ENCODE assay signal across 1 cellular context in the genomic region with DNA sequence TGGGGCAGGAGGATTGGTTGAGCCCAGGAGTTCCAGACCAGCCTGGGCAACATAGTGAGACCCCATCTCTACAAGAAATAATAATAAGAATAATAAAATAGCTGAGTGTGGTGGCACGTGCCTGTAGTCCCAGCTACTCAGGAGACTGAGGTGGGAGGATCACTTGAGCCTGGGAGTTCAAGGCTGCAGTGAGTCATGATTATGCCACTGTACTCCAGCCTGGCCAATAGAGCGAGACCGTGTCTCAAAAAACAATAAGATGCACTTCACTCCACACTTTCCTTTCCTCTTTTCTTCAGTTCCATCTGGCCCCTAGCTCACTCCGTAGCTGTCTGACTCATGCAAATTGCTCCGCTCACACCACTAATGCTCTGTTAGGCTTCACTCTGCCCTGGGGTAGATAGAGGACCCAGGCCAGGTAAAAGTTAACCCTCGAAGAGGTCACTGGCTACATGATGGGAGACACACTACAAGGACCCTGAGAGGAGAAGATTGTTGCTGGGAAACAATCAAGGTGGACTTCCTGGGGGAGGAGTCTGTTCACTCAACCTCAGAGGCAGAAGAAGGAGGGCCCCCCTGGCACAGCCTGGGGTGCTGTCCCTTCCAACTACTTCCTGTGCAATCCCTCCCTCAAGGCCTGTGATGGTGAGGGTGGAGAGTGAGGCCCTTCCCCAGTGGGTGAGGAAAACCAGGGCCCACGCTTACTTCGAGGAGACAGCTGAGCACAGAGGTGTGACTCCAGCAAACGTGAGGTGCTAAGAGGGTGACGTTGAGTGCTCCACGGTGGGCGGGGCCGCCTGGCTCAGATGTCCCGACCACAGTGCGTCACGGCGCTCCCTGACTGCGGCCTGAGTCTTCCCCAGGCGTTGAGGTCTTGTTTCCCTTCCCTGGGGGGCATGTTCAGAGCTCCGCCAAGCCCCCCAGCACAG.
TF ChIP-seq lines count a peak whose summit lies in the region.

No MANE protein-coding gene starts in this region.

TF ChIP-seq in GM12878, 131 proteins besides CTCF, POLR2A, EP300 and RAD21 (continues in another document):
- TF ChIP-seq, protein P1, sequence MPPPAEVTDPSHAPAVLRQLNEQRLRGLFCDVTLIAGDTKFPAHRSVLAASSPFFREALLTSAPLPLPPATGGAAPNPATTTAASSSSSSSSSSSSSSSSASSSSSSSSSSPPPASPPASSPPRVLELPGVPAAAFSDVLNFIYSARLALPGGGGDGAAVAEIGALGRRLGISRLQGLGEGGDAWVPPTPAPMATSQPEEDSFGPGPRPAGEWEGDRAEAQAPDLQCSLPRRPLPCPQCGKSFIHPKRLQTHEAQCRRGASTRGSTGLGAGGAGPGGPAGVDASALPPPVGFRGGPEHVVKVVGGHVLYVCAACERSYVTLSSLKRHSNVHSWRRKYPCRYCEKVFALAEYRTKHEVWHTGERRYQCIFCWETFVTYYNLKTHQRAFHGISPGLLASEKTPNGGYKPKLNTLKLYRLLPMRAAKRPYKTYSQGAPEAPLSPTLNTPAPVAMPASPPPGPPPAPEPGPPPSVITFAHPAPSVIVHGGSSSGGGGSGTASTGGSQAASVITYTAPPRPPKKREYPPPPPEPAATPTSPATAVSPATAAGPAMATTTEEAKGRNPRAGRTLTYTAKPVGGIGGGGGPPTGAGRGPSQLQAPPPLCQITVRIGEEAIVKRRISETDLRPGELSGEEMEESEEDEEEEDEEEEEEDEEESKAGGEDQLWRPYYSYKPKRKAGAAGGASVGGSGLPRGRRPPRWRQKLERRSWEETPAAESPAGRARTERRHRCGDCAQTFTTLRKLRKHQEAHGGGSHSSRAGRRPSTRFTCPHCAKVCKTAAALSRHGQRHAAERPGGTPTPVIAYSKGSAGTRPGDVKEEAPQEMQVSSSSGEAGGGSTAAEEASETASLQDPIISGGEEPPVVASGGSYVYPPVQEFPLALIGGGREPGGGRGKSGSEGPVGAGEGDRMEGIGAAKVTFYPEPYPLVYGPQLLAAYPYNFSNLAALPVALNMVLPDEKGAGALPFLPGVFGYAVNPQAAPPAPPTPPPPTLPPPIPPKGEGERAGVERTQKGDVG (CRISPR knock-in tag; IDR thresholded peaks at IDR 0.05) = no peak
- TF ChIP-seq TCF7 (IDR thresholded peaks at IDR 0.05; ENCODE audit: borderline replicate concordance) (no peak), ATF7 (IDR thresholded peaks at IDR 0.05; ENCODE audit: low read depth) (peak; percentile 88), FOXM1 (IDR thresholded peaks at IDR 0.05; ENCODE audit: low read depth, low read length) (no peak; the same call in 1 of the 2 replicates), LARP7 (IDR thresholded peaks at IDR 0.05) (peak; percentile 79), ZNF274 (IDR thresholded peaks at IDR 0.05; ENCODE audit: insufficient read depth, insufficient read length) (no peak), JUNB (IDR thresholded peaks at IDR 0.05) (no peak; the same call in 1 of the 2 replicates), CBX3 (IDR thresholded peaks at IDR 0.05; ENCODE audit: borderline replicate concordance, low read depth) (no peak), ZZZ3 (IDR thresholded peaks at IDR 0.05; ENCODE audit: control insufficient read depth, insufficient read length, low read depth) (no peak), TBL1XR1 (IDR thresholded peaks at IDR 0.05; ENCODE audit: low read depth, low read length) (no peak), JUND (IDR thresholded peaks at IDR 0.05; ENCODE audit: low read depth, low read length) (0 out of 2 replicates have a peak, but pooled peaks have one; percentile 50), BACH1 (IDR thresholded peaks at IDR 0.05; ENCODE audit: borderline replicate concordance) (peak; percentile 66; the same call in 1 of the 2 replicates), SRF (IDR thresholded peaks at IDR 0.05; ENCODE audit: low read depth in 2 of 2, low read length in 2 of 2) (0 out of 4 replicates have a peak, but pooled peaks of 1 of the 2 experiments have one; percentile 8), SMAD5 (IDR thresholded peaks at IDR 0.05; ENCODE audit: low read depth) (peak; percentile 71; the same call in 1 of the 2 replicates), CHD2 (IDR thresholded peaks at IDR 0.05; ENCODE audit: borderline replicate concordance, low read depth, low read length) (no peak; the same call in 1 of the 2 replicates), ZSCAN29 (IDR thresholded peaks at IDR 0.05) (no peak; the same call in 1 of the 2 replicates), DPF2 (IDR thresholded peaks at IDR 0.05) (peak; percentile 93), SMAD1 (IDR thresholded peaks at IDR 0.05; ENCODE audit: low read depth, partially characterized antibody) (peak; percentile 53), NR2F1 (conservative IDR thresholded peaks at IDR 0.05) (0 out of 2 replicates have a peak, but pooled peaks have one; percentile 53), YY1 (IDR thresholded peaks at IDR 0.05; ENCODE audit: low read depth, low read length) (peak; percentile 32; the same call in 1 of the 2 replicates), PAX5 (IDR thresholded peaks at IDR 0.05; ENCODE audit: borderline replicate concordance, low read depth, low read length) (peak; percentile 90), ZNF24 (IDR thresholded peaks at IDR 0.05) (no peak), SMC3 (IDR thresholded peaks at IDR 0.05; ENCODE audit: borderline replicate concordance, low read length) (no peak), RAD51 (IDR thresholded peaks at IDR 0.05) (peak; percentile 42; the same call in 1 of the 2 replicates), KAT2A (conservative IDR thresholded peaks at IDR 0.05; ENCODE audit: control insufficient read depth, low read depth, low read length) (no peak), KLF5 (IDR thresholded peaks at IDR 0.05; ENCODE audit: partially characterized antibody) (peak; percentile 85)
- TF ChIP-seq, protein P2, sequence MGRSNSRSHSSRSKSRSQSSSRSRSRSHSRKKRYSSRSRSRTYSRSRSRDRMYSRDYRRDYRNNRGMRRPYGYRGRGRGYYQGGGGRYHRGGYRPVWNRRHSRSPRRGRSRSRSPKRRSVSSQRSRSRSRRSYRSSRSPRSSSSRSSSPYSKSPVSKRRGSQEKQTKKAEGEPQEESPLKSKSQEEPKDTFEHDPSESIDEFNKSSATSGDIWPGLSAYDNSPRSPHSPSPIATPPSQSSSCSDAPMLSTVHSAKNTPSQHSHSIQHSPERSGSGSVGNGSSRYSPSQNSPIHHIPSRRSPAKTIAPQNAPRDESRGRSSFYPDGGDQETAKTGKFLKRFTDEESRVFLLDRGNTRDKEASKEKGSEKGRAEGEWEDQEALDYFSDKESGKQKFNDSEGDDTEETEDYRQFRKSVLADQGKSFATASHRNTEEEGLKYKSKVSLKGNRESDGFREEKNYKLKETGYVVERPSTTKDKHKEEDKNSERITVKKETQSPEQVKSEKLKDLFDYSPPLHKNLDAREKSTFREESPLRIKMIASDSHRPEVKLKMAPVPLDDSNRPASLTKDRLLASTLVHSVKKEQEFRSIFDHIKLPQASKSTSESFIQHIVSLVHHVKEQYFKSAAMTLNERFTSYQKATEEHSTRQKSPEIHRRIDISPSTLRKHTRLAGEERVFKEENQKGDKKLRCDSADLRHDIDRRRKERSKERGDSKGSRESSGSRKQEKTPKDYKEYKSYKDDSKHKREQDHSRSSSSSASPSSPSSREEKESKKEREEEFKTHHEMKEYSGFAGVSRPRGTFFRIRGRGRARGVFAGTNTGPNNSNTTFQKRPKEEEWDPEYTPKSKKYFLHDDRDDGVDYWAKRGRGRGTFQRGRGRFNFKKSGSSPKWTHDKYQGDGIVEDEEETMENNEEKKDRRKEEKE (IDR thresholded peaks at IDR 0.05) = no peak
- TF ChIP-seq, protein P3, sequence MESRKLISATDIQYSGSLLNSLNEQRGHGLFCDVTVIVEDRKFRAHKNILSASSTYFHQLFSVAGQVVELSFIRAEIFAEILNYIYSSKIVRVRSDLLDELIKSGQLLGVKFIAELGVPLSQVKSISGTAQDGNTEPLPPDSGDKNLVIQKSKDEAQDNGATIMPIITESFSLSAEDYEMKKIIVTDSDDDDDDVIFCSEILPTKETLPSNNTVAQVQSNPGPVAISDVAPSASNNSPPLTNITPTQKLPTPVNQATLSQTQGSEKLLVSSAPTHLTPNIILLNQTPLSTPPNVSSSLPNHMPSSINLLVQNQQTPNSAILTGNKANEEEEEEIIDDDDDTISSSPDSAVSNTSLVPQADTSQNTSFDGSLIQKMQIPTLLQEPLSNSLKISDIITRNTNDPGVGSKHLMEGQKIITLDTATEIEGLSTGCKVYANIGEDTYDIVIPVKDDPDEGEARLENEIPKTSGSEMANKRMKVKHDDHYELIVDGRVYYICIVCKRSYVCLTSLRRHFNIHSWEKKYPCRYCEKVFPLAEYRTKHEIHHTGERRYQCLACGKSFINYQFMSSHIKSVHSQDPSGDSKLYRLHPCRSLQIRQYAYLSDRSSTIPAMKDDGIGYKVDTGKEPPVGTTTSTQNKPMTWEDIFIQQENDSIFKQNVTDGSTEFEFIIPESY (IDR thresholded peaks at IDR 0.05) = 0 out of 2 replicates have a peak, but pooled peaks have one; percentile 12
- TF ChIP-seq, protein P4, sequence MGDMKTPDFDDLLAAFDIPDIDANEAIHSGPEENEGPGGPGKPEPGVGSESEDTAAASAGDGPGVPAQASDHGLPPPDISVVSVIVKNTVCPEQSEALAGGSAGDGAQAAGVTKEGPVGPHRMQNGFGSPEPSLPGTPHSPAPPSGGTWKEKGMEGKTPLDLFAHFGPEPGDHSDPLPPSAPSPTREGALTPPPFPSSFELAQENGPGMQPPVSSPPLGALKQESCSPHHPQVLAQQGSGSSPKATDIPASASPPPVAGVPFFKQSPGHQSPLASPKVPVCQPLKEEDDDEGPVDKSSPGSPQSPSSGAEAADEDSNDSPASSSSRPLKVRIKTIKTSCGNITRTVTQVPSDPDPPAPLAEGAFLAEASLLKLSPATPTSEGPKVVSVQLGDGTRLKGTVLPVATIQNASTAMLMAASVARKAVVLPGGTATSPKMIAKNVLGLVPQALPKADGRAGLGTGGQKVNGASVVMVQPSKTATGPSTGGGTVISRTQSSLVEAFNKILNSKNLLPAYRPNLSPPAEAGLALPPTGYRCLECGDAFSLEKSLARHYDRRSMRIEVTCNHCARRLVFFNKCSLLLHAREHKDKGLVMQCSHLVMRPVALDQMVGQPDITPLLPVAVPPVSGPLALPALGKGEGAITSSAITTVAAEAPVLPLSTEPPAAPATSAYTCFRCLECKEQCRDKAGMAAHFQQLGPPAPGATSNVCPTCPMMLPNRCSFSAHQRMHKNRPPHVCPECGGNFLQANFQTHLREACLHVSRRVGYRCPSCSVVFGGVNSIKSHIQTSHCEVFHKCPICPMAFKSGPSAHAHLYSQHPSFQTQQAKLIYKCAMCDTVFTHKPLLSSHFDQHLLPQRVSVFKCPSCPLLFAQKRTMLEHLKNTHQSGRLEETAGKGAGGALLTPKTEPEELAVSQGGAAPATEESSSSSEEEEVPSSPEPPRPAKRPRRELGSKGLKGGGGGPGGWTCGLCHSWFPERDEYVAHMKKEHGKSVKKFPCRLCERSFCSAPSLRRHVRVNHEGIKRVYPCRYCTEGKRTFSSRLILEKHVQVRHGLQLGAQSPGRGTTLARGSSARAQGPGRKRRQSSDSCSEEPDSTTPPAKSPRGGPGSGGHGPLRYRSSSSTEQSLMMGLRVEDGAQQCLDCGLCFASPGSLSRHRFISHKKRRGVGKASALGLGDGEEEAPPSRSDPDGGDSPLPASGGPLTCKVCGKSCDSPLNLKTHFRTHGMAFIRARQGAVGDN (IDR thresholded peaks at IDR 0.05) = peak; percentile 94
- TF ChIP-seq, protein P5, sequence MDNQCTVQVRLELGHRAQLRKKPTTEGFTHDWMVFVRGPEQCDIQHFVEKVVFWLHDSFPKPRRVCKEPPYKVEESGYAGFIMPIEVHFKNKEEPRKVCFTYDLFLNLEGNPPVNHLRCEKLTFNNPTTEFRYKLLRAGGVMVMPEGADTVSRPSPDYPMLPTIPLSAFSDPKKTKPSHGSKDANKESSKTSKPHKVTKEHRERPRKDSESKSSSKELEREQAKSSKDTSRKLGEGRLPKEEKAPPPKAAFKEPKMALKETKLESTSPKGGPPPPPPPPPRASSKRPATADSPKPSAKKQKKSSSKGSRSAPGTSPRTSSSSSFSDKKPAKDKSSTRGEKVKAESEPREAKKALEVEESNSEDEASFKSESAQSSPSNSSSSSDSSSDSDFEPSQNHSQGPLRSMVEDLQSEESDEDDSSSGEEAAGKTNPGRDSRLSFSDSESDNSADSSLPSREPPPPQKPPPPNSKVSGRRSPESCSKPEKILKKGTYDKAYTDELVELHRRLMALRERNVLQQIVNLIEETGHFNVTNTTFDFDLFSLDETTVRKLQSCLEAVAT (IDR thresholded peaks at IDR 0.05) = peak; percentile 71
- TF ChIP-seq, protein P6, sequence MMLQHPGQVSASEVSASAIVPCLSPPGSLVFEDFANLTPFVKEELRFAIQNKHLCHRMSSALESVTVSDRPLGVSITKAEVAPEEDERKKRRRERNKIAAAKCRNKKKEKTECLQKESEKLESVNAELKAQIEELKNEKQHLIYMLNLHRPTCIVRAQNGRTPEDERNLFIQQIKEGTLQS (IDR thresholded peaks at IDR 0.05; ENCODE audit: borderline replicate concordance, extremely low read depth, low read depth, low read length) = no peak
- TF ChIP-seq, protein P7, sequence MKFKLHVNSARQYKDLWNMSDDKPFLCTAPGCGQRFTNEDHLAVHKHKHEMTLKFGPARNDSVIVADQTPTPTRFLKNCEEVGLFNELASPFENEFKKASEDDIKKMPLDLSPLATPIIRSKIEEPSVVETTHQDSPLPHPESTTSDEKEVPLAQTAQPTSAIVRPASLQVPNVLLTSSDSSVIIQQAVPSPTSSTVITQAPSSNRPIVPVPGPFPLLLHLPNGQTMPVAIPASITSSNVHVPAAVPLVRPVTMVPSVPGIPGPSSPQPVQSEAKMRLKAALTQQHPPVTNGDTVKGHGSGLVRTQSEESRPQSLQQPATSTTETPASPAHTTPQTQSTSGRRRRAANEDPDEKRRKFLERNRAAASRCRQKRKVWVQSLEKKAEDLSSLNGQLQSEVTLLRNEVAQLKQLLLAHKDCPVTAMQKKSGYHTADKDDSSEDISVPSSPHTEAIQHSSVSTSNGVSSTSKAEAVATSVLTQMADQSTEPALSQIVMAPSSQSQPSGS (IDR thresholded peaks at IDR 0.05; ENCODE audit: low read length) = peak; percentile 35; the same call in 1 of the 2 replicates
- TF ChIP-seq, protein P8, sequence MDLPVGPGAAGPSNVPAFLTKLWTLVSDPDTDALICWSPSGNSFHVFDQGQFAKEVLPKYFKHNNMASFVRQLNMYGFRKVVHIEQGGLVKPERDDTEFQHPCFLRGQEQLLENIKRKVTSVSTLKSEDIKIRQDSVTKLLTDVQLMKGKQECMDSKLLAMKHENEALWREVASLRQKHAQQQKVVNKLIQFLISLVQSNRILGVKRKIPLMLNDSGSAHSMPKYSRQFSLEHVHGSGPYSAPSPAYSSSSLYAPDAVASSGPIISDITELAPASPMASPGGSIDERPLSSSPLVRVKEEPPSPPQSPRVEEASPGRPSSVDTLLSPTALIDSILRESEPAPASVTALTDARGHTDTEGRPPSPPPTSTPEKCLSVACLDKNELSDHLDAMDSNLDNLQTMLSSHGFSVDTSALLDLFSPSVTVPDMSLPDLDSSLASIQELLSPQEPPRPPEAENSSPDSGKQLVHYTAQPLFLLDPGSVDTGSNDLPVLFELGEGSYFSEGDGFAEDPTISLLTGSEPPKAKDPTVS (IDR thresholded peaks at IDR 0.05; ENCODE audit: low read depth, low read length) = no peak
- TF ChIP-seq, protein P9, sequence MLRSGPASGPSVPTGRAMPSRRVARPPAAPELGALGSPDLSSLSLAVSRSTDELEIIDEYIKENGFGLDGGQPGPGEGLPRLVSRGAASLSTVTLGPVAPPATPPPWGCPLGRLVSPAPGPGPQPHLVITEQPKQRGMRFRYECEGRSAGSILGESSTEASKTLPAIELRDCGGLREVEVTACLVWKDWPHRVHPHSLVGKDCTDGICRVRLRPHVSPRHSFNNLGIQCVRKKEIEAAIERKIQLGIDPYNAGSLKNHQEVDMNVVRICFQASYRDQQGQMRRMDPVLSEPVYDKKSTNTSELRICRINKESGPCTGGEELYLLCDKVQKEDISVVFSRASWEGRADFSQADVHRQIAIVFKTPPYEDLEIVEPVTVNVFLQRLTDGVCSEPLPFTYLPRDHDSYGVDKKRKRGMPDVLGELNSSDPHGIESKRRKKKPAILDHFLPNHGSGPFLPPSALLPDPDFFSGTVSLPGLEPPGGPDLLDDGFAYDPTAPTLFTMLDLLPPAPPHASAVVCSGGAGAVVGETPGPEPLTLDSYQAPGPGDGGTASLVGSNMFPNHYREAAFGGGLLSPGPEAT (IDR thresholded peaks at IDR 0.05; ENCODE audit: low read depth) = peak; percentile 90
